Comparison of ENCODE assay signal across 20 cellular contexts in the genomic region with DNA sequence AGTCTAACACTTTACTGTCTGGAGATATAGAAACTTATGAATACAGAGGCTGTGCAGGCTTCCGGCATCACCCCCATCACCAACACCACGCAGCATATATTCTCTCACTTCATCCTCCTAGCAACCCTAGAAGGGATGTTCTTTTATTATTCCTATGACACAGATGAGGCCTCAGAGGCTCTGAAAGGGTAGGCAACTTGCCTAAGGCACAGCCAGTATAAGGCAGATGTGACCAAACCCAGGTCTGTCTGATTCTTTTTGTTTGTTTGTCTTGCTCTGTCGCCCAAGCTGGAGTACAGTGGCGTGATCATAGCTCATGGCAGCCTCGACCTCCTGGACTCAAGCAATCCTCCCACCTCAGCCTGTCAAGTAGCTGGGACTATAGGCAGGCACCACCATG. TPM values are rescaled to one million over a fixed set of nuclear protein-coding genes. Genes with fewer than 3 reads are reported as not detected.
DNase-seq lines count a peak whose midpoint lies in the region; ATAC-seq and TF ChIP-seq lines count a peak whose summit lies in the region.
"Had no signal": no experiment of that assay in that cellular context is flagged by ENCODE, and none has a peak within 500 bp of the region (broad histone marks: within the 10 kb centered on the region; RNA-seq: fewer than 3 reads in every experiment).

No MANE protein-coding gene starts in this region.

- H4K5ac ChIP-seq in IMR-90 (ENCODE audit: low read depth, low read length), result no peak overlapping the region

- H2AFZ ChIP-seq in IMR-90 (replicated peaks; ENCODE audit: low read length, poor library complexity), result peak overlapping the region; percentile 38

- H2AK5ac ChIP-seq in IMR-90 (ENCODE audit: low read depth, low read length), result 0 out of 2 replicates have a peak overlapping the region, but pooled peaks have one; percentile 25

- H3K36me3 ChIP-seq in IMR-90 (ENCODE audit: control insufficient read depth, insufficient read depth, low read length) (peaks cover 15% of the 10 kb centered on the region), adrenal gland (replicated peaks in 1 of 2) (peaks cover 0 to 3% of the 10 kb centered on the region in 2 donors), prostate gland (no peaks in the 10 kb centered on the region)

- intact Hi-C loops in IMR-90 (cut with micrococcal nuclease) (no loop called here), adrenal gland (cut with DNase I) (no loop called here), prostate gland (cut with DNase I) (loop anchor here (5.0 kb wide), 1 partner anchor 37 kb away; no protein-coding TSS in a partner anchor), sciatic nerve (cut with DNase I) (no loop called here)

- peak overlapping the region; percentile 59 for H2BK120ac ChIP-seq in IMR-90 (ENCODE audit: low read depth, low read length)

- H2AK9ac ChIP-seq in IMR-90 (replicated peaks; ENCODE audit: low read depth, low read length, poor library complexity), result peak overlapping the region; percentile 90

- H3K27me3 ChIP-seq in IMR-90 (ENCODE audit: control insufficient read depth, insufficient read depth, low read length), result no peaks in the 10 kb centered on the region
- H3K27me3 ChIP-seq in adrenal gland, result no peaks in the 10 kb centered on the region
- no peaks in the 10 kb centered on the region for H3K27me3 ChIP-seq in prostate gland (replicated peaks; ENCODE audit: insufficient read depth)
- H3K27me3 ChIP-seq: body of pancreas, colonic mucosa, gastroesophageal sphincter had no signal

- H3K18ac ChIP-seq in IMR-90 (ENCODE audit: low read depth, low read length), result peak overlapping the region; percentile 43; the same call in 1 of the 2 replicates

- DNase-seq in IMR-90 (peak; percentile 65), adrenal gland (no peak), glomerular visceral epithelial cell (ENCODE audit: extremely low spot score) (peak; percentile 17), prostate gland (ENCODE audit: low spot score) (no peak), sciatic nerve (ENCODE audit: low spot score) (no peak), NCI-H1092 (lab: John Stamatoyannopoulos, UW) (no peak), HEK293T (ENCODE audit: extremely low spot score) (no peak)
- no peak for DNase-seq in activated naive CD4-positive, alpha-beta T cell treated with Interleukin-2 at 50 U/mL for 16 hours
- DNase-seq: activated CD8-positive, alpha-beta memory T cell treated with anti-CD3 and anti-CD28 coated beads for 24 hours; body of pancreas; CD4-positive, alpha-beta memory T cell; colonic mucosa; DMS79 treated with DMSO at 0.1 percent for 48 hours; left ventricle myocardium inferior; NCI-H2171 had no signal

- H3K27ac ChIP-seq in IMR-90 (ENCODE audit: insufficient read depth, low read length), result no peak overlapping the region; the same call in 1 of the 2 replicates
- H3K27ac ChIP-seq in adrenal gland, result peak overlapping the region in 4 of 5 donors; percentile 5 to 76 (median 50)
- H3K27ac ChIP-seq in prostate gland, result peak overlapping the region; percentile 49 to 80
- H3K27ac ChIP-seq: body of pancreas, colonic mucosa, gastroesophageal sphincter, KMS-11, left ventricle myocardium inferior, thoracic aorta had no signal

- H3K56ac ChIP-seq in IMR-90 (ENCODE audit: extremely low read depth, insufficient read depth, low read length), result no peak overlapping the region

- H2BK5ac ChIP-seq in IMR-90 (ENCODE audit: low read depth, low read length, poor library complexity, severe bottlenecking), result peak overlapping the region; percentile 48

- H4K8ac ChIP-seq in IMR-90 (ENCODE audit: low read depth in 2 of 2, low read length in 2 of 2), result peak overlapping the region in 1 of 2 experiments; percentile 44; a peak in 2 of 4 replicates

- H3K9ac ChIP-seq in IMR-90 (ENCODE audit: low read depth, low read length), result no peak overlapping the region
- H3K9ac ChIP-seq: KMS-11, SK-N-SH had no signal

- H3K14ac ChIP-seq in IMR-90 (replicated peaks; ENCODE audit: low read depth, low read length), result peak overlapping the region; percentile 76

- peak overlapping the region; percentile 87 for H3K4ac ChIP-seq in IMR-90 (ENCODE audit: low read depth, low read length)

- TF ChIP-seq POLR2A in IMR-90 (IDR thresholded peaks at IDR 0.05; ENCODE audit: low read depth, low read length) (no peak), adrenal gland (IDR thresholded peaks at IDR 0.05) (no peak), prostate gland (IDR thresholded peaks at IDR 0.05) (no peak)

- H4K91ac ChIP-seq in IMR-90 (ENCODE audit: insufficient read depth, low read depth, low read length), result no peak overlapping the region; the same call in 1 of the 2 replicates

- dilution Hi-C loops in IMR-90 (cut with HindIII; ENCODE audit: low sequenced_read_pairs, unreplicated experiment), result no loop called here

- peaks cover 3 to 51% of the 10 kb centered on the region in 2 experiments for H3K79me1 ChIP-seq in IMR-90 (ENCODE audit: low read depth in 1 of 2, low read length in 2 of 2)

- H4K20me1 ChIP-seq in IMR-90 (ENCODE audit: insufficient read depth, low read length), result no peaks in the 10 kb centered on the region

- peak; percentile 52 for ATAC-seq in IMR-90 (ENCODE audit: low read depth)
- ATAC-seq in sciatic nerve, result no peak
- ATAC-seq: body of pancreas, gastroesophageal sphincter had no signal

- TF ChIP-seq CTCF in IMR-90 (conservative IDR thresholded peaks at IDR 0.05; ENCODE audit: low read depth, low read length) (no peak), adrenal gland (IDR thresholded peaks at IDR 0.05) (no peak), prostate gland (IDR thresholded peaks at IDR 0.05) (no peak)

- H3K4me1 ChIP-seq in IMR-90 (ENCODE audit: control insufficient read depth, insufficient read depth, low read length) (peaks cover 11% of the 10 kb centered on the region), adrenal gland (replicated peaks in 1 of 2) (peaks cover 6 to 12% of the 10 kb centered on the region in 2 donors), prostate gland (replicated peaks) (no peaks in the 10 kb centered on the region)
- H3K4me1 ChIP-seq: body of pancreas, colonic mucosa, gastroesophageal sphincter, left ventricle myocardium inferior had no signal

- POLR2A ChIA-PET in IMR-90 (lab: Charles Lee; ENCODE audit: unreplicated experiment) (no interaction called here), HEK293T (lab: Yijun Ruan, JAX) (no interaction called here)

- BruUV-seq in IMR-90 (replicated peaks; lab: Mats Ljungman, UMichigan), result no TSS peak

- H2BK15ac ChIP-seq in IMR-90 (ENCODE audit: low read depth, low read length), result peak overlapping the region; percentile 11; the same call in 1 of the 3 replicates

- H3K4me3 ChIP-seq in IMR-90 (ENCODE audit: insufficient read depth, low read depth, low read length) (no peak overlapping the region), adrenal gland (no peak overlapping the region), prostate gland (no peak overlapping the region)
- H3K4me3 ChIP-seq: body of pancreas, colonic mucosa, gastroesophageal sphincter, left ventricle myocardium inferior, mucosa of descending colon, thoracic aorta had no signal

- no peak overlapping the region for H3K4me2 ChIP-seq in IMR-90 (ENCODE audit: low read depth, low read length)
- H3K4me2 ChIP-seq: KMS-11, SK-N-SH had no signal

- no peaks in the 10 kb centered on the region for H3K9me3 ChIP-seq in IMR-90 (ENCODE audit: control insufficient read depth, insufficient read depth, low read length)
- no peaks in the 10 kb centered on the region for H3K9me3 ChIP-seq in adrenal gland (replicated peaks in 1 of 3)
- no peaks in the 10 kb centered on the region for H3K9me3 ChIP-seq in prostate gland
- H3K9me3 ChIP-seq: body of pancreas, colonic mucosa, gastroesophageal sphincter, left ventricle myocardium inferior, mucosa of descending colon, SK-N-SH, thoracic aorta had no signal

- in situ Hi-C loops in IMR-90 (cut with MboI; ENCODE audit: low sequenced_read_pairs), result no loop called here

- 0% methylated on average over 1 of the region's 5 CpGs; no CpG with 5 or more reads in 1 of the 2 experiments for WGBS in IMR-90 (ENCODE audit: extremely low coverage in 2 of 2, insufficient read length in 1 of 2), 2 experiments
- 23 to 52% (median 37%) methylated on average over 5 of the region's 5 CpGs for WGBS in adrenal gland, 4 donors
- 33% methylated on average over 5 of the region's 5 CpGs for WGBS in prostate gland

- CTCF ChIA-PET in IMR-90 (lab: Yijun Ruan, JAX), result interaction anchor here (0.6 to 0.8 kb wide), 2 partner anchors 12 to 273 kb away, joined by 3 read pairs; no protein-coding TSS in a partner anchor
- CTCF ChIA-PET in HEK293T (lab: Yijun Ruan, JAX), result interaction anchor here (2.6 kb wide), 1 partner anchor 41 kb away, joined by 8 read pairs; no protein-coding TSS in a partner anchor

- H3K9me1 ChIP-seq in IMR-90 (ENCODE audit: insufficient read depth, low read length), result peaks cover 10% of the 10 kb centered on the region

- H2BK20ac ChIP-seq in IMR-90 (ENCODE audit: low read depth, low read length), result peak overlapping the region; percentile 40

- no peak for TF ChIP-seq RAD21 in IMR-90 (IDR thresholded peaks at IDR 0.05; ENCODE audit: low read length)

- H3K23ac ChIP-seq in IMR-90 (ENCODE audit: low read depth, low read length), result peak overlapping the region; percentile 63; the same call in 1 of the 2 replicates

TF ChIP-seq in IMR-90, 13 proteins besides CTCF, POLR2A, EP300 and RAD21 (continues in another document):
- TF ChIP-seq RCOR1 (IDR thresholded peaks at IDR 0.05; ENCODE audit: insufficient replicate concordance, low read length) (no peak), MXI1 (IDR thresholded peaks at IDR 0.05; ENCODE audit: borderline replicate concordance, low read depth, low read length) (no peak), MAFK (IDR thresholded peaks at IDR 0.05; ENCODE audit: low read depth, low read length) (no peak)

TF ChIP-seq in HEK293T, 16 proteins besides CTCF, POLR2A, EP300 and RAD21 (continues in another document):
- TF ChIP-seq ZNF384 (IDR thresholded peaks at IDR 0.05), result no peak
- no peak for TF ChIP-seq FOXM1 (IDR thresholded peaks at IDR 0.05; ENCODE audit: borderline replicate concordance)
- no peak for TF ChIP-seq L3MBTL2 (conservative IDR thresholded peaks at IDR 0.05)
- no peak for TF ChIP-seq LEF1 (IDR thresholded peaks at IDR 0.05; ENCODE audit: borderline replicate concordance)

RNA-seq across cellular contexts. Expression of a gene that starts 22.8 kb away (rescaled TPM):
- 1.9 and 2.2 TPM in 2 replicates for total RNA-seq in IMR-90 (2012; rRNA removed)
- 1.9 and 2.2 TPM in 2 replicates for polyA plus RNA-seq in IMR-90 (2012; rRNA removed)
- 1.4 and 1.5 TPM in 2 replicates for polyA plus RNA-seq in IMR-90 (2012; cell fraction: cytosol; rRNA removed)
- 1.2 and 1.6 TPM in 2 replicates for polyA plus RNA-seq in IMR-90 (2012; cell fraction: nucleus; rRNA removed; ENCODE audit: low replicate concordance)
- total RNA-seq in adrenal gland, result 1 to 10 TPM in 4 of 8 donors, under 1 TPM in 4; 0.06 to 3.2 (median 0.97) TPM
- polyA plus RNA-seq in adrenal gland, result 1 to 10 TPM in 2 of 3 donors, under 1 TPM in 1; 0.77 to 3.9 (median 1.6) TPM
- total RNA-seq in prostate gland, result 10 to 100 TPM; 31.2 to 45.3 TPM
- 3.7 TPM for total RNA-seq in sciatic nerve

RNA-seq across cellular contexts. Expression of a gene that starts 40.2 kb away (rescaled TPM):
- total RNA-seq in IMR-90 (2012; rRNA removed) (35.6 and 36.9 TPM in 2 replicates), adrenal gland (10 to 100 TPM in 6 of 8 donors, 1 to 10 TPM in 2; 1.9 to 21.9 (median 12.6) TPM), prostate gland (10 to 100 TPM; 18.4 to 18.8 TPM), sciatic nerve (16.3 TPM)
- polyA plus RNA-seq in IMR-90 (2012; rRNA removed) (62.7 and 75.3 TPM in 2 replicates), adrenal gland (10 to 100 TPM in 1 of 3 donors, 1 to 10 TPM in 2; 1.5 to 14.3 (median 6.3) TPM)
- polyA plus RNA-seq in IMR-90 (2012; cell fraction: cytosol; rRNA removed), result 64.9 and 68.1 TPM in 2 replicates
- polyA plus RNA-seq in IMR-90 (2012; cell fraction: nucleus; rRNA removed; ENCODE audit: low replicate concordance), result 82.5 and 192 TPM in 2 replicates

Comparison
In these comparisons a context has a peak if more than half of its experiments do, and no peak if none do; other contexts are left out.
1. DNase-seq: peak in IMR-90 (single experiment) and glomerular visceral epithelial cell (single experiment); none in adrenal gland (0 of 7), prostate gland (single experiment), sciatic nerve (single experiment), activated naive CD4-positive, alpha-beta T cell treated with Interleukin-2 at 50 U/mL for 16 hours (single experiment), NCI-H1092 (single experiment) and HEK293T (single experiment).